ENCODE assay signal across 9 cellular contexts in the genomic region with DNA sequence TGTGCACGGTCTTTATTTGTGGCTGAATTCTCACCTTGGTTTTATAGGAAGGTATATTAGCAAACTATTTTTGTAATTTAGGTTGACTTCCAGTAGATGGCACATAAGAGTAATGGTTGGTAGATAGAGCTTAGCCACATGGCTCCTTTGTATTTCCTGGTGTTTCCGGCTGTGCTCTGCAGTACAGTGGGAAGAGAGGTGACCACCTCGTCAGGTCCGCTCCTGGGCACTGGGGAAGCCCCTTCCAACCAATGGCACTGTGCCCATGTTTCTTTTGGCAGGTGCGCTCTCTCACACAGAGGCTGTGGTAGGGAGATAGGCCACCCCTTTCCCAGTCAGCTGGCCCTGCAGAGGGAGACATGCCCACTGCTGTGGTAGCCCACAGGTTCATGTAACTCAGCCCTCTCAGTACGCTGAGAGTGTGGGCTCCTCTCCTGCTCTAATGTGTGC.
DNase-seq lines count a peak whose midpoint lies in the region; ATAC-seq and TF ChIP-seq lines count a peak whose summit lies in the region.
"Had no signal": no experiment of that assay in that cellular context is flagged by ENCODE, and none has a peak within 500 bp of the region (broad histone marks: within the 10 kb centered on the region; RNA-seq: fewer than 3 reads in every experiment).

No MANE protein-coding gene starts in this region.

- H3K27ac Mint-ChIP-seq in activated naive CD8-positive, alpha-beta T cell treated with anti-CD3 and anti-CD28 coated beads, Interleukin-2, amount 50 U/mL, for 24 hours = peak overlapping the region; percentile 46
- H3K27ac Mint-ChIP-seq in neural crest cell (ENCODE audit: unreplicated experiment) = no peak overlapping the region
- H3K27ac Mint-ChIP-seq: activated naive CD4-positive, alpha-beta T cell treated with anti-CD3 and anti-CD28 coated beads, Interleukin-2, amount 50 U/mL, for 24 hours had no signal

- H3K36me3 Mint-ChIP-seq in activated naive CD8-positive, alpha-beta T cell treated with anti-CD3 and anti-CD28 coated beads, Interleukin-2, amount 50 U/mL, for 24 hours (ENCODE audit: low read depth) = peaks cover 12% of the 10 kb centered on the region
- H3K36me3 Mint-ChIP-seq in neural crest cell (ENCODE audit: low read depth) = peaks cover 5% of the 10 kb centered on the region

- no peaks in the 10 kb centered on the region for H3K27me3 Mint-ChIP-seq in activated naive CD8-positive, alpha-beta T cell treated with anti-CD3 and anti-CD28 coated beads, Interleukin-2, amount 50 U/mL, for 24 hours
- H3K27me3 Mint-ChIP-seq in neural crest cell (ENCODE audit: low read depth) = peaks cover 4% of the 10 kb centered on the region
- H3K27me3 Mint-ChIP-seq: activated naive CD4-positive, alpha-beta T cell treated with anti-CD3 and anti-CD28 coated beads, Interleukin-2, amount 50 U/mL, for 24 hours had no signal

- H3K4me3 Mint-ChIP-seq in activated naive CD8-positive, alpha-beta T cell treated with anti-CD3 and anti-CD28 coated beads, Interleukin-2, amount 50 U/mL, for 24 hours = no peak overlapping the region
- H3K4me3 Mint-ChIP-seq in neural crest cell = no peak overlapping the region
- H3K4me3 Mint-ChIP-seq: activated naive CD4-positive, alpha-beta T cell treated with anti-CD3 and anti-CD28 coated beads, Interleukin-2, amount 50 U/mL, for 24 hours had no signal

- H3K9me3 Mint-ChIP-seq in activated naive CD8-positive, alpha-beta T cell treated with anti-CD3 and anti-CD28 coated beads, Interleukin-2, amount 50 U/mL, for 24 hours = peaks cover 18% of the 10 kb centered on the region
- peaks cover 16% of the 10 kb centered on the region for H3K9me3 Mint-ChIP-seq in neural crest cell

- peaks cover 40% of the 10 kb centered on the region for H3K4me1 Mint-ChIP-seq in activated naive CD8-positive, alpha-beta T cell treated with anti-CD3 and anti-CD28 coated beads, Interleukin-2, amount 50 U/mL, for 24 hours
- H3K4me1 Mint-ChIP-seq in neural crest cell = no peaks in the 10 kb centered on the region

- peak; percentile 62 for TF ChIP-seq CTCF in neural crest cell (conservative IDR thresholded peaks at IDR 0.05)

- DNase-seq in NCI-H1105 treated with DMSO at 0.1 percent for 48 hours (lab: John Stamatoyannopoulos, UW) (peak; percentile 4), NCI-H1105 (lab: John Stamatoyannopoulos, UW) (no peak), HT-29 (ENCODE audit: low spot score) (peak; percentile 34), neural crest cell (ENCODE audit: low read depth, low spot score) (no peak), globus pallidus (ENCODE audit: low spot score) (no peak), midbrain (lab: John Stamatoyannopoulos, UW) (no peak)
- DNase-seq in activated naive CD8-positive, alpha-beta T cell treated with anti-CD3 and anti-CD28 coated beads, Interleukin-2, amount 50 U/mL, for 24 hours = no peak

- peak; percentile 48 for ATAC-seq in activated naive CD8-positive, alpha-beta T cell treated with anti-CD3 and anti-CD28 coated beads, Interleukin-2, amount 50 U/mL, for 24 hours
- no peak for ATAC-seq in HG02610 (IDR thresholded peaks at IDR 0.05; ENCODE audit: unreplicated experiment)

Comparison
In these comparisons a context has a peak if more than half of its experiments do, and no peak if none do; other contexts are left out.
1. DNase-seq: peak in NCI-H1105 treated with DMSO at 0.1 percent for 48 hours (single experiment) and HT-29 (single experiment); none in NCI-H1105 (single experiment), activated naive CD8-positive, alpha-beta T cell treated with anti-CD3 and anti-CD28 coated beads, Interleukin-2, amount 50 U/mL, for 24 hours (single experiment), neural crest cell (single experiment), globus pallidus (single experiment) and midbrain (single experiment).